In the genomic region with DNA sequence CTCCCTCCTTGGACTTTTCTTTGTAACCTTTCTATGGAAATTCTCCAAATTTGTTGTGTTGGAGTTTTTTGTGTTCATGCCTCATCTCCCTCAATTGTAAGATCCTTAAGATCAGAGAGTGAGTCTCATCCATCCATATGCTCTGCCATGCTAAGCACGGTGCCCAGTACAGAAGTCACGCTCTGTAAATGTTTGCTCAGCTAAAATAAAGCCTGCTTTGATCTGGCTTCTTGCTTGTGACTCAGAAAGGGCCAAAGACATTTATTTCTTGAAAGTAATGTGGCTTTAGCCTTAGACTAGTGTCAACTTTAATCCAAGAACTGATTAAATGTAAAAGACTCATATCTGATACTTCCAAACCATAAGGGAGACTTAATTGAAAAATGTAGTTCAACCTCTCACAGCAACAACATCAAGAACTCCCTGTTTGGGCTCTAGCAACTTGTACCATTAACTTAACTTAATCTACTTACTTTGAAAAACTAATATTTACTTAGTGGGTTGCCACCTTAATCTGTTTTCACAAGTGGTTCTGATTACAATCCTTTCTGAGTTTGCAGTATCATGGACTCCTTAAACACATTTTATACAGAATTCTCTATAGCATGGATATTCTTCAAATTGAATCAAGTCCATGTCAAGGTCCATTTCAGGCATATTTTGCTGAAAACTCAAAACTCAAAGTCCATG, we compare ENCODE assay signal across 21 cellular contexts.
DNase-seq lines count a peak whose midpoint lies in the region; ATAC-seq and TF ChIP-seq lines count a peak whose summit lies in the region.
"Had no signal": no experiment of that assay in that cellular context is flagged by ENCODE, and none has a peak within 500 bp of the region (broad histone marks: within the 10 kb centered on the region; RNA-seq: fewer than 3 reads in every experiment).

No MANE protein-coding gene starts in this region.

- no peaks in the 10 kb centered on the region for H3K79me2 ChIP-seq in SK-N-SH (ENCODE audit: insufficient read depth)

- no peak for DNase-seq in SK-N-SH
- DNase-seq in chondrocyte (ENCODE audit: low spot score): no peak
- DNase-seq in right lobe of liver: no peak
- no peak for DNase-seq in left cardiac atrium
- DNase-seq: CD8-positive, alpha-beta memory T cell; GF-D8; NCI-H1436; NCI-H2029 treated with DMSO at 0.1 percent for 48 hours; NCI-H2171 treated with DMSO at 0.1 percent for 48 hours; NCI-H446 treated with DMSO at 0.1 percent for 48 hours; NCI-H748 treated with DMSO at 0.1 percent for 48 hours; SJCRH30; SW 1271 had no signal

- no peak overlapping the region for H3K27ac ChIP-seq in SK-N-SH (ENCODE audit: low read depth in 2 of 2, low read length in 1 of 2)
- no peak overlapping the region for H3K27ac ChIP-seq in right lobe of liver
- H3K27ac ChIP-seq: BLaER1, HL-60, RWPE1, SJCRH30 had no signal

- H3K27ac Mint-ChIP-seq in chondrocyte (ENCODE audit: unreplicated experiment): peak overlapping the region; percentile 19
- H3K27ac Mint-ChIP-seq: CD8-positive, alpha-beta memory T cell had no signal

- H2AFZ ChIP-seq in SK-N-SH (ENCODE audit: low read depth): no peak overlapping the region

- H3K4me1 ChIP-seq in SK-N-SH (ENCODE audit: control insufficient read depth in 1 of 2, insufficient read depth in 2 of 2, low read depth in 1 of 2, low read length in 1 of 2) (peaks cover 16 to 25% of the 10 kb centered on the region in 2 experiments), right lobe of liver (peaks cover 0 to 22% (median 3%) of the 10 kb centered on the region in 4 donors)
- H3K4me1 ChIP-seq: BLaER1, SJCRH30 had no signal

- CTCF ChIA-PET in SK-N-SH (lab: Yijun Ruan, JAX): no interaction called here

- TF ChIP-seq CTCF in SK-N-SH (IDR thresholded peaks at IDR 0.05) (no peak), chondrocyte (IDR thresholded peaks at IDR 0.05) (no peak), right lobe of liver (IDR thresholded peaks at IDR 0.05) (no peak)

- no peaks in the 10 kb centered on the region for H4K20me1 ChIP-seq in SK-N-SH (ENCODE audit: insufficient read depth)
- H4K20me1 ChIP-seq: BLaER1 had no signal

- H3K4me2 ChIP-seq in SK-N-SH: no peak overlapping the region
- H3K4me2 ChIP-seq: BLaER1 had no signal

- H3K9ac ChIP-seq in SK-N-SH: no peak overlapping the region
- H3K9ac ChIP-seq: BLaER1 had no signal

- TF ChIP-seq RAD21 in SK-N-SH (IDR thresholded peaks at IDR 0.05; ENCODE audit: low read length): no peak

- no peak for TF ChIP-seq EP300 in SK-N-SH (IDR thresholded peaks at IDR 0.05; ENCODE audit: borderline replicate concordance in 1 of 2, low read depth in 1 of 2, low read length in 1 of 2)

- peaks cover 21% of the 10 kb centered on the region for H3F3A ChIP-seq in SK-N-SH (replicated peaks; ENCODE audit: insufficient read depth)

- intact Hi-C loops in right lobe of liver (cut with DNase I) (no loop called here), left cardiac atrium (cut with DNase I) (no loop called here)

- H3K36me3 ChIP-seq in SK-N-SH (replicated peaks in 1 of 2; ENCODE audit: control insufficient read depth in 1 of 2, insufficient read depth in 2 of 2, low read length in 1 of 2) (peaks cover 40 to 42% of the 10 kb centered on the region in 2 experiments), right lobe of liver (peaks cover 0 to 16% (median 1%) of the 10 kb centered on the region in 4 donors)
- H3K36me3 ChIP-seq: BLaER1 had no signal

- TF ChIP-seq POLR2A in right lobe of liver (IDR thresholded peaks at IDR 0.05): no peak

- H3K27me3 ChIP-seq in SK-N-SH (ENCODE audit: insufficient read depth) (no peaks in the 10 kb centered on the region), right lobe of liver (no peaks in the 10 kb centered on the region)
- H3K27me3 ChIP-seq: BLaER1, SJCRH30 had no signal

- H3K9me3 ChIP-seq in SK-N-SH (no peaks in the 10 kb centered on the region), right lobe of liver (no peaks in the 10 kb centered on the region)
- H3K9me3 ChIP-seq: BLaER1, SJCRH30 had no signal

- H3K27me3 Mint-ChIP-seq in chondrocyte (ENCODE audit: low read depth): no peaks in the 10 kb centered on the region

- no peaks in the 10 kb centered on the region for H3K9me3 Mint-ChIP-seq in chondrocyte (ENCODE audit: low read depth)
- H3K9me3 Mint-ChIP-seq: CD8-positive, alpha-beta memory T cell had no signal

- WGBS in SK-N-SH (ENCODE audit: low lambda C conversion rate): 98% methylated on average over 2 of the region's 2 CpGs
- WGBS in right lobe of liver (ENCODE audit: insufficient coverage, low coverage, low lambda C conversion rate, missing lambda C conversion rate): 50% methylated on average over 2 of the region's 2 CpGs

- peaks cover 36% of the 10 kb centered on the region for H3K36me3 Mint-ChIP-seq in chondrocyte (ENCODE audit: low read depth)
- H3K36me3 Mint-ChIP-seq: CD8-positive, alpha-beta memory T cell had no signal

- no peaks in the 10 kb centered on the region for H3K9me2 ChIP-seq in SK-N-SH

- peaks cover 54% of the 10 kb centered on the region for H3K4me1 Mint-ChIP-seq in chondrocyte (ENCODE audit: low read depth)
- H3K4me1 Mint-ChIP-seq: CD8-positive, alpha-beta memory T cell had no signal

- no peak for ATAC-seq in SK-N-SH treated with all-trans-retinoic acid at 6 μM for 48 hours
- ATAC-seq in right lobe of liver: peak in 3 of 4 donors; percentile 25 to 53 (median 31)
- no peak for ATAC-seq in GM21529 (IDR thresholded peaks at IDR 0.05; ENCODE audit: unreplicated experiment)
- ATAC-seq in GM21825 (IDR thresholded peaks at IDR 0.05; ENCODE audit: unreplicated experiment): no peak
- ATAC-seq in HG02642 (IDR thresholded peaks at IDR 0.05; ENCODE audit: poor library complexity, unreplicated experiment): no peak
- no peak for ATAC-seq in left cardiac atrium
- ATAC-seq: K562 had no signal

- no peak overlapping the region for H3K4me3 Mint-ChIP-seq in chondrocyte (ENCODE audit: unreplicated experiment)
- H3K4me3 Mint-ChIP-seq: CD8-positive, alpha-beta memory T cell had no signal

- H3K4me3 ChIP-seq in SK-N-SH (ENCODE audit: low read depth in 2 of 2, low read length in 1 of 2) (no peak overlapping the region), right lobe of liver (no peak overlapping the region)
- H3K4me3 ChIP-seq: BLaER1, K562, SJCRH30 had no signal

- POLR2A ChIA-PET in SK-N-SH (lab: Yijun Ruan, JAX): no interaction called here

TF ChIP-seq in SK-N-SH treated with all-trans-retinoic acid at 6 μM for 48 hours, 23 proteins besides CTCF, POLR2A, EP300 and RAD21:
- TF ChIP-seq TCF4 (CRISPR knock-in tag; IDR thresholded peaks at IDR 0.05; ENCODE audit: borderline replicate concordance) (peak; percentile 70; the same call in 1 of the 2 replicates), GLIS3 (CRISPR knock-in tag; IDR thresholded peaks at IDR 0.05) (no peak)

TF ChIP-seq in SK-N-SH, 30 proteins besides CTCF, POLR2A, EP300 and RAD21 (continues in another document):
- no peak for TF ChIP-seq NFIC (IDR thresholded peaks at IDR 0.05; ENCODE audit: borderline replicate concordance)
- TF ChIP-seq, protein P1, sequence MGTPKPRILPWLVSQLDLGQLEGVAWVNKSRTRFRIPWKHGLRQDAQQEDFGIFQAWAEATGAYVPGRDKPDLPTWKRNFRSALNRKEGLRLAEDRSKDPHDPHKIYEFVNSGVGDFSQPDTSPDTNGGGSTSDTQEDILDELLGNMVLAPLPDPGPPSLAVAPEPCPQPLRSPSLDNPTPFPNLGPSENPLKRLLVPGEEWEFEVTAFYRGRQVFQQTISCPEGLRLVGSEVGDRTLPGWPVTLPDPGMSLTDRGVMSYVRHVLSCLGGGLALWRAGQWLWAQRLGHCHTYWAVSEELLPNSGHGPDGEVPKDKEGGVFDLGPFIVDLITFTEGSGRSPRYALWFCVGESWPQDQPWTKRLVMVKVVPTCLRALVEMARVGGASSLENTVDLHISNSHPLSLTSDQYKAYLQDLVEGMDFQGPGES (IDR thresholded peaks at IDR 0.05; ENCODE audit: low read depth, low read length): no peak
- TF ChIP-seq FOXM1 (IDR thresholded peaks at IDR 0.05; ENCODE audit: low read depth): no peak
- no peak for TF ChIP-seq RFX5 (IDR thresholded peaks at IDR 0.05; ENCODE audit: low read length)
- TF ChIP-seq JUND (IDR thresholded peaks at IDR 0.05): no peak
- no peak for TF ChIP-seq FOSL2 (IDR thresholded peaks at IDR 0.05; ENCODE audit: borderline replicate concordance, low read depth)
- no peak for TF ChIP-seq GATA2 (CRISPR knock-in tag; IDR thresholded peaks at IDR 0.05)
- no peak for TF ChIP-seq GABPA (IDR thresholded peaks at IDR 0.05; ENCODE audit: low read depth)
- TF ChIP-seq, protein P2, sequence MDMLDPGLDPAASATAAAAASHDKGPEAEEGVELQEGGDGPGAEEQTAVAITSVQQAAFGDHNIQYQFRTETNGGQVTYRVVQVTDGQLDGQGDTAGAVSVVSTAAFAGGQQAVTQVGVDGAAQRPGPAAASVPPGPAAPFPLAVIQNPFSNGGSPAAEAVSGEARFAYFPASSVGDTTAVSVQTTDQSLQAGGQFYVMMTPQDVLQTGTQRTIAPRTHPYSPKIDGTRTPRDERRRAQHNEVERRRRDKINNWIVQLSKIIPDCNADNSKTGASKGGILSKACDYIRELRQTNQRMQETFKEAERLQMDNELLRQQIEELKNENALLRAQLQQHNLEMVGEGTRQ (IDR thresholded peaks at IDR 0.05; ENCODE audit: borderline replicate concordance, low read depth, low read length): no peak
- TF ChIP-seq POLR2AphosphoS5 (IDR thresholded peaks at IDR 0.05; ENCODE audit: low read depth, low read length): no peak
- TF ChIP-seq TEAD4 (IDR thresholded peaks at IDR 0.05; ENCODE audit: borderline replicate concordance, insufficient read depth): no peak
- no peak for TF ChIP-seq RCOR1 (IDR thresholded peaks at IDR 0.05; ENCODE audit: low read length)

Comparison
In these comparisons a context has a peak if more than half of its experiments do, and no peak if none do; other contexts are left out.
1. ATAC-seq: peak in right lobe of liver (3 of 4); none in SK-N-SH treated with all-trans-retinoic acid at 6 μM for 48 hours (single experiment), GM21529 (single experiment), GM21825 (single experiment), HG02642 (single experiment) and left cardiac atrium (0 of 2).